14 cellular contexts compared by ENCODE assay signal in genomic region chr5:147075187-147075586, GRCh38.
A peak's percentile ranks its signal among the peaks of the same experiment; 100 is the strongest.
DNase-seq lines count a peak whose midpoint lies in the region; ATAC-seq, FAIRE-seq and TF ChIP-seq lines count a peak whose summit lies in the region.
"Had no signal": no experiment of that assay in that cellular context is flagged by ENCODE, and none has a peak within 500 bp of the region (broad histone marks: within the 10 kb centered on the region; RNA-seq: fewer than 3 reads in every experiment).

No MANE protein-coding gene starts in this region.

- no peak overlapping the region for H3K27ac Mint-ChIP-seq in glutamatergic neuron (ENCODE audit: unreplicated experiment)
- H3K27ac Mint-ChIP-seq: CD8-positive, alpha-beta T cell had no signal

- no peaks in the 10 kb centered on the region for H3K4me1 Mint-ChIP-seq in glutamatergic neuron (ENCODE audit: low read depth, unreplicated experiment)

- peaks cover 7% of the 10 kb centered on the region for H3K27me3 Mint-ChIP-seq in glutamatergic neuron (ENCODE audit: unreplicated experiment)

- no peak overlapping the region for H3K4me3 Mint-ChIP-seq in glutamatergic neuron (ENCODE audit: unreplicated experiment)
- H3K4me3 Mint-ChIP-seq: CD8-positive, alpha-beta T cell; GM23338 had no signal

- H3K27ac ChIP-seq in caudate nucleus (ENCODE audit: low read depth, low read length) = peak overlapping the region; percentile 84
- peak overlapping the region; percentile 50 for H3K27ac ChIP-seq in substantia nigra (ENCODE audit: low read depth, low read length, poor library complexity, severe bottlenecking)
- H3K27ac ChIP-seq: C4-2B had no signal

- no peaks in the 10 kb centered on the region for H3K36me3 Mint-ChIP-seq in glutamatergic neuron (ENCODE audit: unreplicated experiment)
- H3K36me3 Mint-ChIP-seq: CD8-positive, alpha-beta T cell had no signal

- TF ChIP-seq CTCF in glutamatergic neuron (IDR thresholded peaks at IDR 0.05; ENCODE audit: partially characterized antibody, unreplicated experiment) = no peak

- DNase-seq in Ammon's horn (ENCODE audit: low spot score) (peak; percentile 66), caudate nucleus (lab: John Stamatoyannopoulos, UW) (peak in 1 of 61 donors; percentile 7), globus pallidus (ENCODE audit: low spot score) (peak; percentile 77), substantia nigra (lab: John Stamatoyannopoulos, UW) (peak in 1 of 49 donors; percentile 21), glutamatergic neuron (no peak), GM19239 (ENCODE audit: insufficient read length, low spot score) (no peak), NCI-H524 treated with DMSO at 0.1 percent for 48 hours (lab: John Stamatoyannopoulos, UW) (no peak)
- DNase-seq: BE2C; CD8-positive, alpha-beta T cell; COR-L47; H7 had no signal

- no peaks in the 10 kb centered on the region for H3K9me3 Mint-ChIP-seq in glutamatergic neuron (ENCODE audit: unreplicated experiment)
- H3K9me3 Mint-ChIP-seq: CD8-positive, alpha-beta T cell; GM23338 had no signal

- no peak for FAIRE-seq in GM19239 (lab: Jason Lieb, UNC)

- ATAC-seq in GM18868 (IDR thresholded peaks at IDR 0.05; ENCODE audit: unreplicated experiment) = no peak
- ATAC-seq: CD8-positive, alpha-beta T cell; GM23338 had no signal

Comparison
In these comparisons a context has a peak if more than half of its experiments do, and no peak if none do; other contexts are left out.
1. DNase-seq: peak in Ammon's horn (single experiment) and globus pallidus (single experiment); none in glutamatergic neuron (single experiment), GM19239 (single experiment) and NCI-H524 treated with DMSO at 0.1 percent for 48 hours (single experiment).